ENCODE assay signal across 8 cellular contexts in genomic region chr1:206933333-206933945, GRCh38. TPM values are rescaled to one million over a fixed set of nuclear protein-coding genes. Genes with fewer than 3 reads are reported as not detected.
A peak's percentile ranks its signal among the peaks of the same experiment; 100 is the strongest.
DNase-seq lines count a peak whose midpoint lies in the region; ATAC-seq, FAIRE-seq and TF ChIP-seq lines count a peak whose summit lies in the region.

No MANE protein-coding gene starts in this region.

- H3K4me3 ChIP-seq in Peyer's patch, result no peak overlapping the region
- no peak overlapping the region for H3K4me3 ChIP-seq in kidney (ENCODE audit: low read length in 2 of 2)
- no peak overlapping the region for H3K4me3 ChIP-seq in coronary artery

- H3K27ac ChIP-seq in Peyer's patch (peak overlapping the region in 1 of 4 donors; percentile 90), kidney (ENCODE audit: low read depth in 2 of 2, low read length in 2 of 2) (no peak overlapping the region), coronary artery (no peak overlapping the region)

- H3K36me3 Mint-ChIP-seq in stimulated activated effector memory CD8-positive, alpha-beta T cell treated with anti-CD3 and anti-CD28 coated beads, Interleukin-12 subunit alpha, Interleukin-12 subunit beta, amount 100 ng/mL, for 72 hours, result peaks cover 11% of the 10 kb centered on the region

- no peak overlapping the region for H3K9ac ChIP-seq in kidney (ENCODE audit: low read length in 2 of 2)

- DNase-seq in GM13977 (ENCODE audit: low spot score) (peak; percentile 70), Peyer's patch (peak in 2 of 3 donors; percentile 87 to 92), kidney (no peak), NCI-H524 treated with DMSO at 0.1 percent for 48 hours (lab: John Stamatoyannopoulos, UW) (no peak), coronary artery (ENCODE audit: low spot score) (no peak)
- peak; percentile 29 to 68 (median 48) for DNase-seq in activated naive CD4-positive, alpha-beta T cell (lab: John Stamatoyannopoulos, UW)
- peak; percentile 66 to 82 for DNase-seq in stimulated activated effector memory CD8-positive, alpha-beta T cell treated with anti-CD3 and anti-CD28 coated beads, Interleukin-12 subunit alpha, Interleukin-12 subunit beta, amount 100 ng/mL, for 72 hours (ENCODE audit: low spot score in 2 of 2)

- TF ChIP-seq CTCF in GM13977 (IDR thresholded peaks at IDR 0.05; ENCODE audit: extremely low read depth, insufficient read depth, missing control alignments) (peak; percentile 91), Peyer's patch (IDR thresholded peaks at IDR 0.05) (peak; percentile 61 to 92 (median 77)), kidney (IDR thresholded peaks at IDR 0.05; ENCODE audit: borderline replicate concordance, extremely low read depth, insufficient read depth) (peak; percentile 38), coronary artery (IDR thresholded peaks at IDR 0.05) (no peak)

- H3K9me3 ChIP-seq in Peyer's patch, result no peaks in the 10 kb centered on the region
- no peaks in the 10 kb centered on the region for H3K9me3 ChIP-seq in kidney (ENCODE audit: control insufficient read depth in 1 of 2, low read length in 2 of 2)

- H3K9me3 Mint-ChIP-seq in stimulated activated effector memory CD8-positive, alpha-beta T cell treated with anti-CD3 and anti-CD28 coated beads, Interleukin-12 subunit alpha, Interleukin-12 subunit beta, amount 100 ng/mL, for 72 hours, result no peaks in the 10 kb centered on the region

- peaks cover 43% of the 10 kb centered on the region for H3K4me1 Mint-ChIP-seq in stimulated activated effector memory CD8-positive, alpha-beta T cell treated with anti-CD3 and anti-CD28 coated beads, Interleukin-12 subunit alpha, Interleukin-12 subunit beta, amount 100 ng/mL, for 72 hours

- in situ Hi-C loops in GM13977 (cut with MboI; ENCODE audit: low pct_unique_long_range_greater_than_20kb, low sequenced_read_pairs, unreplicated experiment), result no loop called here

- H3K27ac Mint-ChIP-seq in stimulated activated effector memory CD8-positive, alpha-beta T cell treated with anti-CD3 and anti-CD28 coated beads, Interleukin-12 subunit alpha, Interleukin-12 subunit beta, amount 100 ng/mL, for 72 hours, result peak overlapping the region; percentile 98

- intact Hi-C loops in kidney (cut with DNase I), result no loop called here

- FAIRE-seq in kidney (lab: Jason Lieb, UNC), result no peak

- TF ChIP-seq POLR2A in Peyer's patch (IDR thresholded peaks at IDR 0.05), result no peak

- peaks cover 0 to 16% (median 0%) of the 10 kb centered on the region in 3 donors for H3K36me3 ChIP-seq in Peyer's patch
- H3K36me3 ChIP-seq in kidney (ENCODE audit: control insufficient read depth in 1 of 2, insufficient read depth in 2 of 2, low read length in 2 of 2), result peaks cover 5 to 22% of the 10 kb centered on the region in 2 donors

- ATAC-seq in stimulated activated effector memory CD8-positive, alpha-beta T cell treated with anti-CD3 and anti-CD28 coated beads, Interleukin-12 subunit alpha, Interleukin-12 subunit beta, amount 100 ng/mL, for 72 hours, result peak; percentile 52
- no peak for ATAC-seq in GM21360 (IDR thresholded peaks at IDR 0.05; ENCODE audit: unreplicated experiment)

- no peak overlapping the region for H3K4me3 Mint-ChIP-seq in stimulated activated effector memory CD8-positive, alpha-beta T cell treated with anti-CD3 and anti-CD28 coated beads, Interleukin-12 subunit alpha, Interleukin-12 subunit beta, amount 100 ng/mL, for 72 hours

- no peaks in the 10 kb centered on the region for H3K27me3 ChIP-seq in Peyer's patch

- peaks cover 0 to 24% (median 13%) of the 10 kb centered on the region in 4 donors for H3K4me1 ChIP-seq in Peyer's patch
- no peaks in the 10 kb centered on the region for H3K4me1 ChIP-seq in kidney (ENCODE audit: control insufficient read depth in 1 of 2, insufficient read depth in 1 of 2, low read depth in 1 of 2, low read length in 2 of 2)

RNA-seq across cellular contexts. Expression of gene FCMR, which starts 11.7 kb away (rescaled TPM):
- total RNA-seq in Peyer's patch (100 to 1,000 TPM in 1 of 4 donors, 1 to 10 TPM in 3; 7.4 to 248 (median 8.6) TPM), kidney (16.7 TPM)
- polyA plus RNA-seq in kidney (ENCODE audit: insufficient read depth, low read depth, low replicate concordance), result 1.3 TPM

RNA-seq across cellular contexts. Expression of gene PIGR, which starts 12.8 kb away (rescaled TPM):
- total RNA-seq in Peyer's patch (1,000 to 10,000 TPM in 3 of 4 donors, 100 to 1,000 TPM in 1; 588 to 3,176 (median 2,192) TPM), kidney (841 TPM)
- 187 TPM for polyA plus RNA-seq in kidney (ENCODE audit: insufficient read depth, low read depth, low replicate concordance)

RNA-seq across cellular contexts. Expression of gene IL24, which starts 36.2 kb away (rescaled TPM):
- total RNA-seq in Peyer's patch (not detected), kidney (not detected)
- polyA plus RNA-seq in kidney (ENCODE audit: insufficient read depth, low read depth, low replicate concordance), result not detected

RNA-seq across cellular contexts. Expression of gene FCAMR, which starts 36.8 kb away (rescaled TPM):
- total RNA-seq in Peyer's patch (1 to 10 TPM in 1 of 4 donors, under 1 TPM in 2, not detected in 1; 0.85 to 1.5 (median 0.88) TPM), kidney (1.8 TPM)
- 34.6 TPM for polyA plus RNA-seq in kidney (ENCODE audit: insufficient read depth, low read depth, low replicate concordance)

Comparison
In these comparisons a context has a peak if more than half of its experiments do, and no peak if none do; other contexts are left out.
1. DNase-seq: peak in GM13977 (single experiment), Peyer's patch (2 of 3), activated naive CD4-positive, alpha-beta T cell (4 of 4) and stimulated activated effector memory CD8-positive, alpha-beta T cell treated with anti-CD3 and anti-CD28 coated beads, Interleukin-12 subunit alpha, Interleukin-12 subunit beta, amount 100 ng/mL, for 72 hours (2 of 2); none in kidney (single experiment), NCI-H524 treated with DMSO at 0.1 percent for 48 hours (single experiment) and coronary artery (single experiment).